Comparison of ENCODE assay signal across 15 cellular contexts in genomic region chr15:71348597-71348996, GRCh38.
"Had no signal": no experiment of that assay in that cellular context is flagged by ENCODE, and none has a peak within 500 bp of the region (broad histone marks: within the 10 kb centered on the region; RNA-seq: fewer than 3 reads in every experiment).

No MANE protein-coding gene starts in this region.

- H3K27ac ChIP-seq: epithelial cell of prostate, esophagus muscularis mucosa, gastrocnemius medialis, neutrophil, right atrium auricular region, stomach had no signal

- ATAC-seq: gastrocnemius medialis; left colon; mucosa of descending colon; naive thymus-derived CD8-positive, alpha-beta T cell had no signal

- DNase-seq: effector memory CD4-positive, alpha-beta T cell; gastrocnemius medialis; glutamatergic neuron; kidney; left colon; mucosa of descending colon; naive thymus-derived CD8-positive, alpha-beta T cell; small intestine; stimulated activated CD4-positive, alpha-beta T cell treated with anti-CD3 and anti-CD28 coated beads, Interleukin-12 subunit alpha, Interleukin-12 subunit beta, amount 100 ng/mL, for 4 hours; stimulated activated naive CD4-positive, alpha-beta T cell; stomach had no signal
